In genomic region chr4:5199912-5200311, GRCh38 we compare ENCODE assay signal across 21 cellular contexts.
"Had no signal": no experiment of that assay in that cellular context is flagged by ENCODE, and none has a peak within 500 bp of the region (broad histone marks: within the 10 kb centered on the region; RNA-seq: fewer than 3 reads in every experiment).

No MANE protein-coding gene starts in this region.

- FAIRE-seq: endothelial cell of umbilical vein, islet of Langerhans had no signal

- H3K9me3 Mint-ChIP-seq: stimulated activated naive CD8-positive, alpha-beta T cell treated with anti-CD3 and anti-CD28 coated beads, Interleukin-15, Interleukin-2, amounts not matched to agents 100 ng/mL and 50 ng/mL, for 24 hours had no signal

- H3K27ac ChIP-seq: coronary artery, foreskin keratinocyte, hepatocyte, psoas muscle, right lobe of liver, tibial artery, upper lobe of right lung had no signal

- H3K36me3 ChIP-seq: right lobe of liver, tibial artery, upper lobe of right lung had no signal

- H3K27me3 Mint-ChIP-seq: naive B cell; stimulated activated naive CD8-positive, alpha-beta T cell treated with anti-CD3 and anti-CD28 coated beads, Interleukin-15, Interleukin-2, amounts not matched to agents 100 ng/mL and 50 ng/mL, for 24 hours had no signal

- H3K4me3 ChIP-seq: coronary artery, hepatocyte, psoas muscle, right lobe of liver, tibial artery, upper lobe of right lung had no signal

- H3K27ac Mint-ChIP-seq: endodermal cell; nephron; stimulated activated memory B cell treated with anti-CD40 and anti-IgM and Interleukin-4, amounts not matched to agents 10 μg/mL and 1 μg/mL and 100 μg/mL, for 72 hours; stimulated activated naive CD8-positive, alpha-beta T cell treated with anti-CD3 and anti-CD28 coated beads, Interleukin-15, Interleukin-2, amounts not matched to agents 100 ng/mL and 50 ng/mL, for 24 hours had no signal

- H3K4me1 ChIP-seq: foreskin keratinocyte, psoas muscle, right lobe of liver, tibial artery, upper lobe of right lung had no signal

- H3K9me3 ChIP-seq: psoas muscle, right lobe of liver, tibial artery, upper lobe of right lung had no signal

- H3K4me2 ChIP-seq: hepatocyte had no signal

- H3K4me3 Mint-ChIP-seq: endodermal cell; nephron; stimulated activated memory B cell treated with anti-CD40 and anti-IgM and Interleukin-4, amounts not matched to agents 10 μg/mL and 1 μg/mL and 100 μg/mL, for 72 hours; stimulated activated naive CD8-positive, alpha-beta T cell treated with anti-CD3 and anti-CD28 coated beads, Interleukin-15, Interleukin-2, amounts not matched to agents 100 ng/mL and 50 ng/mL, for 24 hours had no signal

- H3K4me1 Mint-ChIP-seq: naive B cell; stimulated activated memory B cell treated with anti-CD40 and anti-IgM and Interleukin-4, amounts not matched to agents 10 μg/mL and 1 μg/mL and 100 μg/mL, for 72 hours had no signal

- H2AFZ ChIP-seq: hepatocyte had no signal

- H3K27me3 ChIP-seq: foreskin keratinocyte, hepatocyte, right lobe of liver, tibial artery, upper lobe of right lung had no signal

- H3K36me3 Mint-ChIP-seq: stimulated activated memory B cell treated with anti-CD40 and anti-IgM and Interleukin-4, amounts not matched to agents 10 μg/mL and 1 μg/mL and 100 μg/mL, for 72 hours had no signal

- H3K79me2 ChIP-seq: hepatocyte had no signal

- DNase-seq: effector CD4-positive, alpha-beta T cell; endodermal cell; erythroblast; foreskin keratinocyte; kidney glomerular epithelial cell; naive B cell; psoas muscle; retina; right lobe of liver; stimulated activated CD4-positive, alpha-beta T cell treated with anti-CD3 and anti-CD28 coated beads, Interleukin-15, amount 100 ng/mL, for 24 hours; stimulated activated CD4-positive, alpha-beta T cell treated with anti-CD3 and anti-CD28 coated beads, Interleukin-1b, Interleukin-23, amount 100 ng/mL, for 48 hours; stimulated activated CD4-positive, alpha-beta T cell treated with anti-CD3 and anti-CD28 coated beads, Interleukin-4, amount 100 ng/mL, for 24 hours; tibial artery; upper lobe of right lung had no signal
